Comparison of ENCODE assay signal across 28 cellular contexts in the genomic region with DNA sequence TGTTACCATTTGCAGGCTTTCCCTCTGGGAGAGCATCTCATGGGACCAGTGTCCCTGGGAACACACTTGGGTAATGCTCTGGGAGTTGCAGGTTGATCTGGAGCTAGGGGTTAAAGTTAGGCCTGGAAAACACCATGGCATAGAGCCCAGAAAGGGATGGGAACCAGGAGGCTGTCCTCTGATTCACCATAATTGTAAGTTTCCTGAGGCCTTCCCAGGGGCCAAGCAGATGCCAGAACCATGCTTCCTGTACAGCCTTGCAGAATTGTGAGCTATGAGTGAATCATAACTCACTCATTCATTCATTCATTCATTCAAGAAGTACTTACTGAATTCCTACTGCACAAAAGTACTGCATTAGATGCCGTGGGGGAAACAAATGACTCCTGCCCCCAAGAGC. TPM values are rescaled to one million over a fixed set of nuclear protein-coding genes. Genes with fewer than 3 reads are reported as not detected.
DNase-seq lines count a peak whose midpoint lies in the region; TF ChIP-seq lines count a peak whose summit lies in the region.
"Had no signal": no experiment of that assay in that cellular context is flagged by ENCODE, and none has a peak within 500 bp of the region (broad histone marks: within the 10 kb centered on the region; RNA-seq: fewer than 3 reads in every experiment).

No MANE protein-coding gene starts in this region.

- H3K27me3 ChIP-seq in right atrium auricular region = no peaks in the 10 kb centered on the region
- H3K27me3 ChIP-seq: ascending aorta had no signal

- TF ChIP-seq CTCF in epithelial cell of esophagus (IDR thresholded peaks at IDR 0.05; ENCODE audit: insufficient read depth, low read depth, low read length, missing control alignments) (no peak), right atrium auricular region (IDR thresholded peaks at IDR 0.05) (no peak)

- H3K9me3 ChIP-seq in right atrium auricular region = no peaks in the 10 kb centered on the region
- H3K9me3 ChIP-seq: ascending aorta, gastroesophageal sphincter, stomach, tibial nerve had no signal

- DNase-seq in Daoy (ENCODE audit: low read depth) (peak; percentile 36), M059J (ENCODE audit: low read depth) (peak; percentile 24), epithelial cell of esophagus (ENCODE audit: low read depth) (peak; percentile 9), kidney tubule cell (ENCODE audit: low spot score) (peak; percentile 37), right atrium auricular region (ENCODE audit: low spot score) (no peak), SIG-M5 treated with dmso at 0.1 percent for 504 hours (lab: John Stamatoyannopoulos, UW; ENCODE audit: unreplicated experiment) (no peak), NCI-H2029 treated with DMSO at 0.1 percent for 48 hours (lab: John Stamatoyannopoulos, UW) (no peak)
- DNase-seq in central memory CD4-positive, alpha-beta T cell = no peak
- DNase-seq: activated CD4-positive, alpha-beta T cell treated with anti-CD3 and anti-CD28 coated beads for 36 hours; activated CD8-positive, alpha-beta T cell treated with anti-CD3 and anti-CD28 coated beads, Interleukin-2, amount 10 ng/mL, durations not matched to agents 7 days and 5 days; CD4-positive, CD25-positive, alpha-beta regulatory T cell; HFFc6; left ventricle myocardium superior; midbrain; naive thymus-derived CD4-positive, alpha-beta T cell; NCI-H1436; NCI-H2107; NCI-H82; nucleus accumbens; stimulated activated CD4-positive, alpha-beta T cell treated with anti-CD3 and anti-CD28 coated beads, Interleukin-1b, Interleukin-23, amount 100 ng/mL, for 48 hours; stomach had no signal

- no peak overlapping the region for H3K27ac ChIP-seq in right atrium auricular region
- H3K27ac ChIP-seq: ascending aorta, gastroesophageal sphincter, skin epidermis, stomach had no signal

- H3K4me1 ChIP-seq in right atrium auricular region = peaks cover 0 to 23% of the 10 kb centered on the region in 2 donors
- H3K4me1 ChIP-seq: ascending aorta, stomach, tibial nerve had no signal

- H3K36me3 ChIP-seq in right atrium auricular region = no peaks in the 10 kb centered on the region
- H3K36me3 ChIP-seq: ascending aorta, gastroesophageal sphincter, stomach, tibial nerve had no signal

- H3K4me3 ChIP-seq in epithelial cell of esophagus (ENCODE audit: low read length) (no peak overlapping the region), right atrium auricular region (no peak overlapping the region)
- H3K4me3 ChIP-seq: ascending aorta, gastroesophageal sphincter, skin epidermis, stomach, tibial nerve had no signal

RNA-seq across cellular contexts. Expression of gene LACTBL1, which starts 50.0 kb away (rescaled TPM):
- total RNA-seq in Daoy (2014; rRNA removed; shearing (Covaris generic)) = not detected in 2 replicates
- total RNA-seq in M059J (2014; rRNA removed; shearing (Covaris generic)) = not detected in 2 replicates
- not detected for total RNA-seq in right atrium auricular region
- total RNA-seq: A172; activated CD4-positive, alpha-beta T cell treated with anti-CD3 and anti-CD28 coated beads for 36 hours; activated CD8-positive, alpha-beta T cell treated with anti-CD3 and anti-CD28 coated beads, Interleukin-2, amount 10 ng/mL, durations not matched to agents 7 days and 5 days; activated T-helper 2 cell treated with anti-CD3 and anti-CD28 coated beads, Interferon-gamma antibody, Interleukin-2, Interleukin-4, amounts not matched to agents 10 μg/mL and 5 μg/mL and 100 μg/mL, durations not matched to agents 14 hours and 24 hours and 36 hours; ascending aorta; CD4-positive, CD25-positive, alpha-beta regulatory T cell; gastroesophageal sphincter; HFFc6; left ventricle myocardium superior; naive thymus-derived CD4-positive, alpha-beta T cell; Right ventricle myocardium inferior; stomach; tibial nerve had no signal

Comparison
In these comparisons a context has a peak if more than half of its experiments do, and no peak if none do; other contexts are left out.
1. DNase-seq: peak in Daoy (single experiment), M059J (single experiment), epithelial cell of esophagus (single experiment) and kidney tubule cell (single experiment); none in right atrium auricular region (single experiment), SIG-M5 treated with dmso at 0.1 percent for 504 hours (single experiment), central memory CD4-positive, alpha-beta T cell (single experiment) and NCI-H2029 treated with DMSO at 0.1 percent for 48 hours (single experiment).